ENCODE assay signal across 11 cellular contexts in genomic region chr19:40879349-40879748, GRCh38. TPM values are rescaled to one million over a fixed set of nuclear protein-coding genes. Genes with fewer than 3 reads are reported as not detected.
"Had no signal": no experiment of that assay in that cellular context is flagged by ENCODE, and none has a peak within 500 bp of the region (broad histone marks: within the 10 kb centered on the region; RNA-seq: fewer than 3 reads in every experiment).

No MANE protein-coding gene starts in this region.

RNA-seq across cellular contexts. Expression of gene CYP2A7, which starts 2.7 kb away (rescaled TPM):
- total RNA-seq: stomach, subcutaneous adipose tissue, suprapubic skin, temporal lobe, thoracic aorta, thyroid gland, tibial nerve, transverse colon, ureter, urinary bladder had no signal
- polyA plus RNA-seq: stomach had no signal

RNA-seq across cellular contexts. Expression of gene CYP2A6, which starts 29.1 kb away (rescaled TPM):
- total RNA-seq: stomach, suprapubic skin, temporal lobe, testis, thoracic aorta, thyroid gland, transverse colon, ureter, urinary bladder had no signal
- polyA plus RNA-seq: stomach had no signal
